18 cellular contexts compared by ENCODE assay signal in the genomic region with DNA sequence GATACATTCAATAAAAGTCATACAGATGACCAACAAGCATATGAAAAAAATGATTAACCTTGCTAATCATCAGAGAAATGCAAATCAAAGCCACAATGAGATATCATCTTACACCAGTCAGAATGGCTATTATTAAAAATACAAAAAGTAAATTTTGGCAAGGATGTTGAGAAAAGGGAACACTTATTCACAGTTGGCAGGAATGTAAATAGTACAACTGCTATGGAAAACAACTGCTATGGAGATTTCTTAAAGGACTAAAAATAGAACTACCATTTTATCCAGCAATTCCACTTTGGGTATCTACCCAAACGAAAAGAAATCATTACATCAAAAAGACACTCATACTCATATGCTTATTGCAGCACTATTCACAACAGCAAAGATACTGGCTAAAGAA.
A peak's percentile ranks its signal among the peaks of the same experiment; 100 is the strongest.
DNase-seq lines count a peak whose midpoint lies in the region; ATAC-seq, FAIRE-seq and TF ChIP-seq lines count a peak whose summit lies in the region.
"Had no signal": no experiment of that assay in that cellular context is flagged by ENCODE, and none has a peak within 500 bp of the region (broad histone marks: within the 10 kb centered on the region; RNA-seq: fewer than 3 reads in every experiment).

No MANE protein-coding gene starts in this region.

- H3K4me3 ChIP-seq in IMR-90 (ENCODE audit: insufficient read depth, low read depth, low read length) (no peak overlapping the region), PC-9 (no peak overlapping the region), SK-N-SH (ENCODE audit: low read depth in 2 of 2, low read length in 1 of 2) (no peak overlapping the region)
- H3K4me3 ChIP-seq: BLaER1 treated with 17β-estradiol and CSF1 and Interleukin-3, amounts not matched to agents 10 nM and 100 nM; GM12878 had no signal

- H3K79me2 ChIP-seq in PC-9 (ENCODE audit: low read depth) (no peaks in the 10 kb centered on the region), SK-N-SH (ENCODE audit: insufficient read depth) (no peaks in the 10 kb centered on the region)

- no peaks in the 10 kb centered on the region for H4K20me1 ChIP-seq in IMR-90 (ENCODE audit: insufficient read depth, low read length)
- H4K20me1 ChIP-seq in PC-9 (ENCODE audit: insufficient read depth) = no peaks in the 10 kb centered on the region
- no peaks in the 10 kb centered on the region for H4K20me1 ChIP-seq in SK-N-SH (ENCODE audit: insufficient read depth)
- H4K20me1 ChIP-seq: BLaER1 treated with 17β-estradiol and CSF1 and Interleukin-3, amounts not matched to agents 10 nM and 100 nM had no signal

- H3K4me1 Mint-ChIP-seq in osteocyte (ENCODE audit: unreplicated experiment) = peaks cover 38% of the 10 kb centered on the region
- H3K4me1 Mint-ChIP-seq: B cell had no signal

- no peak overlapping the region for H4K91ac ChIP-seq in IMR-90 (ENCODE audit: insufficient read depth, low read depth, low read length)

- DNase-seq in IMR-90 = no peak
- DNase-seq in PC-9 = no peak
- peak; percentile 50 for DNase-seq in fibroblast of peridontal ligament (ENCODE audit: extremely low read depth)
- DNase-seq in osteocyte (ENCODE audit: extremely low spot score, unreplicated experiment) = no peak
- DNase-seq in NOMO-1 treated with DMSO at 0.1 percent for 48 hours (lab: John Stamatoyannopoulos, UW; ENCODE audit: unreplicated experiment) = no peak
- DNase-seq in SK-N-SH = no peak
- no peak for DNase-seq in H54 (ENCODE audit: insufficient read length, low spot score)
- DNase-seq: Calu3; CD8-positive, alpha-beta T cell; DMS79 treated with DMSO at 0.1 percent for 48 hours; EL had no signal

- H3K36me3 ChIP-seq in IMR-90 (ENCODE audit: control insufficient read depth, insufficient read depth, low read length) (no peaks in the 10 kb centered on the region), PC-9 (ENCODE audit: low read depth) (no peaks in the 10 kb centered on the region), SK-N-SH (replicated peaks in 1 of 2; ENCODE audit: control insufficient read depth in 1 of 2, insufficient read depth in 2 of 2, low read length in 1 of 2) (no peaks in the 10 kb centered on the region)
- H3K36me3 ChIP-seq: BLaER1 treated with 17β-estradiol and CSF1 and Interleukin-3, amounts not matched to agents 10 nM and 100 nM had no signal

- no peaks in the 10 kb centered on the region for H3K27me3 ChIP-seq in IMR-90 (ENCODE audit: control insufficient read depth, insufficient read depth, low read length)
- H3K27me3 ChIP-seq in PC-9 (ENCODE audit: insufficient read depth, low read depth) = no peaks in the 10 kb centered on the region
- H3K27me3 ChIP-seq in SK-N-SH (ENCODE audit: insufficient read depth) = no peaks in the 10 kb centered on the region
- H3K27me3 ChIP-seq: BLaER1 treated with 17β-estradiol and CSF1 and Interleukin-3, amounts not matched to agents 10 nM and 100 nM had no signal

- H3K27ac Mint-ChIP-seq in osteocyte (ENCODE audit: unreplicated experiment) = peak overlapping the region; percentile 33
- H3K27ac Mint-ChIP-seq: B cell; CD8-positive, alpha-beta T cell; HFFc6 had no signal

- H2BK120ac ChIP-seq in IMR-90 (ENCODE audit: low read depth, low read length) = no peak overlapping the region

- no peaks in the 10 kb centered on the region for H3K79me1 ChIP-seq in IMR-90 (ENCODE audit: low read depth in 1 of 2, low read length in 2 of 2)

- H2BK15ac ChIP-seq in IMR-90 (ENCODE audit: low read depth, low read length) = no peak overlapping the region

- no peak overlapping the region for H4K8ac ChIP-seq in IMR-90 (ENCODE audit: low read depth in 2 of 2, low read length in 2 of 2)

- H3K9me3 ChIP-seq in IMR-90 (ENCODE audit: control insufficient read depth, insufficient read depth, low read length) = no peaks in the 10 kb centered on the region
- H3K9me3 ChIP-seq in PC-9 (ENCODE audit: insufficient read depth, low read depth) = 0 out of 2 replicates have a peak, but pooled peaks cover 3% of the 10 kb centered on the region
- H3K9me3 ChIP-seq in SK-N-SH = no peaks in the 10 kb centered on the region
- H3K9me3 ChIP-seq: BLaER1 treated with 17β-estradiol and CSF1 and Interleukin-3, amounts not matched to agents 10 nM and 100 nM had no signal

- no peaks in the 10 kb centered on the region for H3K9me2 ChIP-seq in PC-9 (ENCODE audit: insufficient read depth)
- no peaks in the 10 kb centered on the region for H3K9me2 ChIP-seq in SK-N-SH

- H3K9ac ChIP-seq in IMR-90 (ENCODE audit: low read depth, low read length) (no peak overlapping the region), SK-N-SH (no peak overlapping the region)
- H3K9ac ChIP-seq: BLaER1 treated with 17β-estradiol and CSF1 and Interleukin-3, amounts not matched to agents 10 nM and 100 nM had no signal

- dilution Hi-C loops in IMR-90 (cut with HindIII; ENCODE audit: low sequenced_read_pairs, unreplicated experiment) = no loop called here

- H3K18ac ChIP-seq in IMR-90 (ENCODE audit: low read depth, low read length) = no peak overlapping the region

- POLR2A ChIA-PET in IMR-90 (lab: Charles Lee; ENCODE audit: unreplicated experiment) (no interaction called here), PC-9 (lab: Charles Lee; ENCODE audit: unreplicated experiment) (no interaction called here), SK-N-SH (lab: Yijun Ruan, JAX) (no interaction called here)

- no CpG with 5 or more reads among the region's 1 CpG for WGBS in IMR-90 (ENCODE audit: extremely low coverage in 2 of 2, insufficient read length in 1 of 2), 2 experiments
- WGBS in SK-N-SH (ENCODE audit: low lambda C conversion rate) = 23% methylated on average over 1 of the region's 1 CpG

- peak; percentile 14; the same call in 1 of the 2 replicates for ATAC-seq in IMR-90 (ENCODE audit: low read depth)
- ATAC-seq: CD8-positive, alpha-beta T cell; GM12878; HCT116 had no signal

- no peaks in the 10 kb centered on the region for H3K9me1 ChIP-seq in IMR-90 (ENCODE audit: insufficient read depth, low read length)

- H3F3A ChIP-seq in PC-9 (ENCODE audit: insufficient read depth, low read depth) = no peaks in the 10 kb centered on the region
- H3F3A ChIP-seq in SK-N-SH (replicated peaks; ENCODE audit: insufficient read depth) = no peaks in the 10 kb centered on the region

- in situ Hi-C loops in IMR-90 (cut with MboI; ENCODE audit: low sequenced_read_pairs) = no loop called here

- no peak for FAIRE-seq in H54 (lab: Jason Lieb, UNC)
- FAIRE-seq: GM12878, H1 had no signal

- H2AFZ ChIP-seq in IMR-90 (replicated peaks; ENCODE audit: low read length, poor library complexity) = no peak overlapping the region
- H2AFZ ChIP-seq in PC-9 = 0 out of 2 replicates have a peak overlapping the region, but pooled peaks have one; percentile 21
- no peak overlapping the region for H2AFZ ChIP-seq in SK-N-SH (ENCODE audit: low read depth)

- H3K4ac ChIP-seq in IMR-90 (ENCODE audit: low read depth, low read length) = no peak overlapping the region

- H2BK20ac ChIP-seq in IMR-90 (ENCODE audit: low read depth, low read length) = no peak overlapping the region

- peaks cover 16% of the 10 kb centered on the region for H3K9me3 Mint-ChIP-seq in osteocyte (ENCODE audit: unreplicated experiment)

- H3K14ac ChIP-seq in IMR-90 (replicated peaks; ENCODE audit: low read depth, low read length) = no peak overlapping the region

- no peak overlapping the region for H2AK9ac ChIP-seq in IMR-90 (replicated peaks; ENCODE audit: low read depth, low read length, poor library complexity)

- H4K5ac ChIP-seq in IMR-90 (ENCODE audit: low read depth, low read length) = no peak overlapping the region

- no peak overlapping the region for H3K27ac ChIP-seq in IMR-90 (ENCODE audit: insufficient read depth, low read length)
- H3K27ac ChIP-seq in PC-9 = no peak overlapping the region
- H3K27ac ChIP-seq in SK-N-SH (ENCODE audit: low read depth in 2 of 2, low read length in 1 of 2) = no peak overlapping the region
- H3K27ac ChIP-seq: BLaER1 treated with 17β-estradiol and CSF1 and Interleukin-3, amounts not matched to agents 10 nM and 100 nM; HL-60 had no signal

- H3K4me1 ChIP-seq in IMR-90 (ENCODE audit: control insufficient read depth, insufficient read depth, low read length) = peaks cover 4% of the 10 kb centered on the region; the same call in 1 of the 2 replicates
- no peaks in the 10 kb centered on the region for H3K4me1 ChIP-seq in PC-9 (replicated peaks; ENCODE audit: insufficient read depth)
- H3K4me1 ChIP-seq in SK-N-SH (ENCODE audit: control insufficient read depth in 1 of 2, insufficient read depth in 2 of 2, low read depth in 1 of 2, low read length in 1 of 2) = no peaks in the 10 kb centered on the region

- H3K27me3 Mint-ChIP-seq in osteocyte (ENCODE audit: unreplicated experiment) = no peaks in the 10 kb centered on the region
- H3K27me3 Mint-ChIP-seq: B cell had no signal

- no peak overlapping the region for H2BK5ac ChIP-seq in IMR-90 (ENCODE audit: low read depth, low read length, poor library complexity, severe bottlenecking)

- CTCF ChIA-PET in IMR-90 (lab: Yijun Ruan, JAX) = no interaction called here
- CTCF ChIA-PET in PC-9 (lab: Charles Lee) = no interaction called here
- CTCF ChIA-PET in SK-N-SH (lab: Yijun Ruan, JAX) = no interaction called here

- intact Hi-C loops in IMR-90 (cut with micrococcal nuclease) = no loop called here
- intact Hi-C loops in PC-9 (cut with micrococcal nuclease; ENCODE audit: unreplicated experiment) = no loop called here

- H2AK5ac ChIP-seq in IMR-90 (ENCODE audit: low read depth, low read length) = no peak overlapping the region

- TF ChIP-seq POLR2A in IMR-90 (IDR thresholded peaks at IDR 0.05; ENCODE audit: low read depth, low read length) (no peak), H54 (IDR thresholded peaks at IDR 0.05; ENCODE audit: low read depth, low read length) (no peak)

- no peak for TF ChIP-seq EP300 in SK-N-SH (IDR thresholded peaks at IDR 0.05; ENCODE audit: borderline replicate concordance in 1 of 2, low read depth in 1 of 2, low read length in 1 of 2)

- H3K4me2 ChIP-seq in IMR-90 (ENCODE audit: low read depth, low read length) (no peak overlapping the region), PC-9 (no peak overlapping the region), SK-N-SH (no peak overlapping the region)
- H3K4me2 ChIP-seq: BLaER1 treated with 17β-estradiol and CSF1 and Interleukin-3, amounts not matched to agents 10 nM and 100 nM had no signal

- no peak overlapping the region for H3K56ac ChIP-seq in IMR-90 (ENCODE audit: extremely low read depth, insufficient read depth, low read length)

- no peak for TF ChIP-seq RAD21 in IMR-90 (IDR thresholded peaks at IDR 0.05; ENCODE audit: low read length)
- TF ChIP-seq RAD21 in SK-N-SH (IDR thresholded peaks at IDR 0.05; ENCODE audit: low read length) = no peak

- no TSS peak for BruUV-seq in IMR-90 (replicated peaks; lab: Mats Ljungman, UMichigan)
- no TSS peak for BruUV-seq in PC-9 (replicated peaks; lab: Mats Ljungman, UMichigan)

- H3K23ac ChIP-seq in IMR-90 (ENCODE audit: low read depth, low read length) = no peak overlapping the region

- TF ChIP-seq CTCF in IMR-90 (conservative IDR thresholded peaks at IDR 0.05; ENCODE audit: low read depth, low read length) (no peak), PC-9 (conservative IDR thresholded peaks at IDR 0.05) (no peak), osteocyte (IDR thresholded peaks at IDR 0.05) (no peak), SK-N-SH (IDR thresholded peaks at IDR 0.05) (no peak)

- H3K4me3 Mint-ChIP-seq in osteocyte (ENCODE audit: unreplicated experiment) = no peak overlapping the region
- H3K4me3 Mint-ChIP-seq: B cell; CD8-positive, alpha-beta T cell; HFFc6 had no signal

- no peaks in the 10 kb centered on the region for H3K36me3 Mint-ChIP-seq in osteocyte (ENCODE audit: unreplicated experiment)
- H3K36me3 Mint-ChIP-seq: CD8-positive, alpha-beta T cell had no signal

TF ChIP-seq in SK-N-SH, 30 proteins besides CTCF, POLR2A, EP300 and RAD21 (continues in another document):
- TF ChIP-seq JUND (IDR thresholded peaks at IDR 0.05) = no peak
